ENCODE assay signal across 2 cellular contexts in the genomic region with DNA sequence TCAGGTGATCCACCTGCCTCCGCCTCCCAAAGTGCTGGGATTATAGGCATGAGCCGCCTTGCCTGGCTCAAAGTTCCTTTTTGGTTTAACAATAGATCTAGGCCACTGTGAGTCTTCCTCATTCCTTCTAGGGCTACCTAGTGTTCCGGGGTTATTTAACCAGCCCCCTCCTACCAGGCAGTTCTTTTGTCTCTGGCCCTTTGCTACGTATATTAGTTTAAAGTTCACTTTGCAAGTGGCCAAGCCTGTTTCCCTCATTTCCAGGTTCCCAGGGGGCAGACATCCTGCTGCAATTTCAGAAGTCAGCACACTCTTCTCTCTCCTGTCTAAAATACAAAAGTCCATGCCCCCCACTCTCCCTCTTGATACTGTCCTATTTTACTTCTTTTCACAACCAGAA. TPM values are rescaled to one million over a fixed set of nuclear protein-coding genes. Genes with fewer than 3 reads are reported as not detected.
"Had no signal": no experiment of that assay in that cellular context is flagged by ENCODE, and none has a peak within 500 bp of the region (broad histone marks: within the 10 kb centered on the region; RNA-seq: fewer than 3 reads in every experiment).

No MANE protein-coding gene starts in this region.

RNA-seq across cellular contexts. Expression of a gene that starts 51.8 kb away (rescaled TPM):
- total RNA-seq: RPMI7951, SK-MEL-5 had no signal
